Comparison of ENCODE assay signal across 8 cellular contexts in genomic region chr19:38974599-38975213, GRCh38. TPM values are rescaled to one million over a fixed set of nuclear protein-coding genes. Genes with fewer than 3 reads are reported as not detected.
DNase-seq lines count a peak whose midpoint lies in the region; ATAC-seq, FAIRE-seq and TF ChIP-seq lines count a peak whose summit lies in the region.

No MANE protein-coding gene starts in this region.

- ATAC-seq in heart left ventricle, result no peak
- no peak for ATAC-seq in GM19324 (IDR thresholded peaks at IDR 0.05; ENCODE audit: low FRiP score, unreplicated experiment)

- H3K9ac ChIP-seq in mucosa of rectum (ENCODE audit: low read depth in 1 of 2, low read length in 2 of 2), result peak overlapping the region; percentile 26 to 42

- H3K36me3 ChIP-seq in heart left ventricle (no peaks in the 10 kb centered on the region), mucosa of rectum (ENCODE audit: control insufficient read depth in 2 of 2, insufficient read depth in 2 of 2, low read length in 2 of 2) (no peaks in the 10 kb centered on the region), uterus (no peaks in the 10 kb centered on the region)

- 42 to 55% (median 53%) methylated on average over 19 of the region's 19 CpGs for WGBS in heart left ventricle, 4 donors

- intact Hi-C loops in heart left ventricle (cut with DNase I), result no loop called here
- intact Hi-C loops in cardiac septum (cut with DNase I), result no loop called here
- intact Hi-C loops in uterus (cut with DNase I; ENCODE audit: low total_unique reads), result no loop called here

- TF ChIP-seq POLR2A in heart left ventricle (IDR thresholded peaks at IDR 0.05) (no peak), uterus (IDR thresholded peaks at IDR 0.05) (no peak), GM12892 (IDR thresholded peaks at IDR 0.05; ENCODE audit: low read depth, low read length) (no peak)

- H3K9me3 ChIP-seq in heart left ventricle (peaks cover 0 to under 1% (median 0%) of the 10 kb centered on the region in 12 donors), mucosa of rectum (ENCODE audit: control insufficient read depth in 2 of 2, low read length in 2 of 2) (no peaks in the 10 kb centered on the region), uterus (no peaks in the 10 kb centered on the region)

- H3K27ac ChIP-seq in heart left ventricle (peak overlapping the region; percentile 50 to 91 (median 78)), mucosa of rectum (ENCODE audit: low read depth in 2 of 2, low read length in 2 of 2) (peak overlapping the region; percentile 67 to 72), uterus (peak overlapping the region; percentile 94 to 96)

- DNase-seq in heart left ventricle (no peak), cardiac septum (ENCODE audit: low spot score) (no peak), dermis blood vessel endothelial cell (peak; percentile 11), uterus (no peak), NAMALWA (ENCODE audit: low spot score) (no peak), GM12892 (ENCODE audit: insufficient read length) (no peak)

- TF ChIP-seq CTCF in heart left ventricle (IDR thresholded peaks at IDR 0.05) (no peak), uterus (IDR thresholded peaks at IDR 0.05) (no peak)

- H3K4me1 ChIP-seq in heart left ventricle (peaks cover 0 to 18% (median 6%) of the 10 kb centered on the region in 12 donors), mucosa of rectum (ENCODE audit: control insufficient read depth in 2 of 2, insufficient read depth in 2 of 2, low read length in 2 of 2) (peaks cover 0 to 4% of the 10 kb centered on the region in 2 donors), uterus (no peaks in the 10 kb centered on the region)

- no peak for FAIRE-seq in GM12892 (lab: Jason Lieb, UNC)

- H3K4me3 ChIP-seq in heart left ventricle (peak overlapping the region; percentile 42 to 75 (median 62)), mucosa of rectum (ENCODE audit: low read length in 2 of 2) (peak overlapping the region; percentile 40 to 59), uterus (peak overlapping the region; percentile 72 to 75)

- peaks cover 0 to 18% (median 0%) of the 10 kb centered on the region in 9 donors for H3K27me3 ChIP-seq in heart left ventricle
- H3K27me3 ChIP-seq in mucosa of rectum (ENCODE audit: control insufficient read depth in 2 of 2, insufficient read depth in 2 of 2, low read length in 2 of 2), result peaks cover 9 to 11% of the 10 kb centered on the region in 2 donors
- no peaks in the 10 kb centered on the region for H3K27me3 ChIP-seq in uterus

RNA-seq across cellular contexts. Expression of gene FBXO17, which starts 0.8 kb away (rescaled TPM):
- total RNA-seq in heart left ventricle, result 1 to 10 TPM; 1.4 to 4.9 (median 2.5) TPM
- 1 to 10 TPM; 1.2 to 2.4 TPM for polyA plus RNA-seq in heart left ventricle
- total RNA-seq in cardiac septum, result 3.3 TPM
- total RNA-seq in dermis blood vessel endothelial cell, result 15.6 and 17.9 TPM in 2 replicates
- 10 to 100 TPM in 3 of 4 donors, 1 to 10 TPM in 1; 3.8 to 47.6 (median 36.7) TPM for total RNA-seq in uterus
- polyA plus RNA-seq in GM12892 (2012; ENCODE audit: missing spikeins), result 3.0 TPM

RNA-seq across cellular contexts. Expression of gene MRPS12, which starts 44.0 kb away (rescaled TPM):
- 10 to 100 TPM; 45.7 to 67.9 (median 52.6) TPM for total RNA-seq in heart left ventricle
- polyA plus RNA-seq in heart left ventricle, result 100 to 1,000 TPM in 1 of 2 donors, 10 to 100 TPM in 1; 54.4 to 115 TPM
- total RNA-seq in cardiac septum, result 40.4 TPM
- total RNA-seq in dermis blood vessel endothelial cell, result 47.5 and 52.8 TPM in 2 replicates
- total RNA-seq in uterus, result 10 to 100 TPM; 16.9 to 83.8 (median 19.2) TPM
- polyA plus RNA-seq in GM12892 (2012; ENCODE audit: missing spikeins), result 29.3 TPM

RNA-seq across cellular contexts. Expression of gene SARS2, which starts 44.1 kb away (rescaled TPM):
- total RNA-seq in heart left ventricle (10 to 100 TPM in 8 of 9 donors, 1 to 10 TPM in 1; 9.0 to 29.1 (median 16.7) TPM), cardiac septum (12.6 TPM), dermis blood vessel endothelial cell (16.7 and 22.2 TPM in 2 replicates), uterus (10 to 100 TPM in 2 of 4 donors, 1 to 10 TPM in 2; 1.3 to 18.4 (median 10.6) TPM)
- 10 to 100 TPM in 1 of 2 donors, 1 to 10 TPM in 1; 10.0 to 26.4 TPM for polyA plus RNA-seq in heart left ventricle
- polyA plus RNA-seq in GM12892 (2012; ENCODE audit: missing spikeins), result 18.7 TPM

RNA-seq across cellular contexts. Expression of gene FBXO27, which starts 57.6 kb away (rescaled TPM):
- total RNA-seq in heart left ventricle, result 10 to 100 TPM in 7 of 9 donors, 1 to 10 TPM in 2; 4.2 to 38.3 (median 23.2) TPM
- 1 to 10 TPM; 4.0 to 8.6 TPM for polyA plus RNA-seq in heart left ventricle
- 15.3 TPM for total RNA-seq in cardiac septum
- 0.98 and 1.5 TPM in 2 replicates for total RNA-seq in dermis blood vessel endothelial cell
- 10 to 100 TPM in 1 of 4 donors, 1 to 10 TPM in 3; 3.4 to 11.3 (median 7.8) TPM for total RNA-seq in uterus
- 2.1 TPM for polyA plus RNA-seq in GM12892 (2012; ENCODE audit: missing spikeins)
